Comparison of ENCODE assay signal across 1 cellular context in genomic region chr7:66591801-66592596, GRCh38.
A peak's percentile ranks its signal among the peaks of the same experiment; 100 is the strongest.
TF ChIP-seq lines count a peak whose summit lies in the region.

No MANE protein-coding gene starts in this region.

TF ChIP-seq in HepG2, 621 proteins besides CTCF, POLR2A, EP300 and RAD21 (continued from another document and continues in another):
- TF ChIP-seq ZFP91 (CRISPR knock-in tag; IDR thresholded peaks at IDR 0.05; ENCODE audit: borderline replicate concordance) = peak; percentile 61; the same call in 1 of the 2 replicates
- TF ChIP-seq ZNF674 (CRISPR knock-in tag; IDR thresholded peaks at IDR 0.05; ENCODE audit: low read depth) = 0 out of 2 replicates have a peak, but pooled peaks have one; percentile 42
- no peak for TF ChIP-seq ZNF3 (CRISPR knock-in tag; IDR thresholded peaks at IDR 0.05)
- no peak for TF ChIP-seq ZSCAN9 (CRISPR knock-in tag; IDR thresholded peaks at IDR 0.05; ENCODE audit: borderline replicate concordance)
- TF ChIP-seq CHCHD3 (CRISPR knock-in tag; IDR thresholded peaks at IDR 0.05) = no peak
- TF ChIP-seq SMAD3 (CRISPR knock-in tag; IDR thresholded peaks at IDR 0.05) = no peak; the same call in 1 of the 2 replicates
- TF ChIP-seq ZNF30 (CRISPR knock-in tag; IDR thresholded peaks at IDR 0.05) = peak; percentile 63; the same call in 1 of the 2 replicates
- no peak for TF ChIP-seq ZNF891 (CRISPR knock-in tag; IDR thresholded peaks at IDR 0.05)
- no peak for TF ChIP-seq ZNF576 (CRISPR knock-in tag; IDR thresholded peaks at IDR 0.05)
- TF ChIP-seq ZNF619 (CRISPR knock-in tag; IDR thresholded peaks at IDR 0.05) = no peak
- TF ChIP-seq MAFK (conservative IDR thresholded peaks at IDR 0.05 in 1 of 2, IDR thresholded peaks at IDR 0.05 in 1 of 2; ENCODE audit: low read length in 2 of 2) = no peak
- TF ChIP-seq ZNF691 (CRISPR knock-in tag; IDR thresholded peaks at IDR 0.05; ENCODE audit: borderline replicate concordance, low read depth) = peak; percentile 81; the same call in 1 of the 2 replicates
- peak; percentile 76; the same call in 1 of the 2 replicates for TF ChIP-seq ZNF292 (CRISPR knock-in tag; IDR thresholded peaks at IDR 0.05; ENCODE audit: borderline replicate concordance, low read depth)
- TF ChIP-seq ERF (CRISPR knock-in tag; IDR thresholded peaks at IDR 0.05) = peak; percentile 65
- peak; percentile 60; the same call in 1 of the 2 replicates for TF ChIP-seq ZFP90 (CRISPR knock-in tag; IDR thresholded peaks at IDR 0.05; ENCODE audit: borderline replicate concordance)
- TF ChIP-seq HBP1 (CRISPR knock-in tag; IDR thresholded peaks at IDR 0.05; ENCODE audit: low read depth) = peak; percentile 20; the same call in 1 of the 2 replicates
- no peak for TF ChIP-seq TBL1XR1 (IDR thresholded peaks at IDR 0.05; ENCODE audit: borderline replicate concordance, low read length, partially characterized antibody)
- TF ChIP-seq KIAA2018 (CRISPR knock-in tag; IDR thresholded peaks at IDR 0.05; ENCODE audit: borderline replicate concordance) = no peak
- TF ChIP-seq SNAI1 (CRISPR knock-in tag; IDR thresholded peaks at IDR 0.05; ENCODE audit: borderline replicate concordance) = peak; percentile 46; the same call in 1 of the 2 replicates
- TF ChIP-seq CHD4 (IDR thresholded peaks at IDR 0.05; ENCODE audit: borderline replicate concordance, low read length) = no peak
- no peak for TF ChIP-seq NONO (IDR thresholded peaks at IDR 0.05)
- peak; percentile 88 for TF ChIP-seq NONO (CRISPR knock-in tag; conservative IDR thresholded peaks at IDR 0.05)
- no peak for TF ChIP-seq ZNF841 (CRISPR knock-in tag; IDR thresholded peaks at IDR 0.05; ENCODE audit: borderline replicate concordance)
- TF ChIP-seq HNF1B (CRISPR knock-in tag; IDR thresholded peaks at IDR 0.05) = peak; percentile 56
- TF ChIP-seq MZF1 (CRISPR knock-in tag; IDR thresholded peaks at IDR 0.05; ENCODE audit: borderline replicate concordance) = peak; percentile 54; the same call in 1 of the 2 replicates
- no peak for TF ChIP-seq ZNF766 (CRISPR knock-in tag; IDR thresholded peaks at IDR 0.05; ENCODE audit: borderline replicate concordance)
- TF ChIP-seq TFDP2 (CRISPR knock-in tag; IDR thresholded peaks at IDR 0.05) = peak; percentile 69
- TF ChIP-seq DBP (CRISPR knock-in tag; IDR thresholded peaks at IDR 0.05; ENCODE audit: not compliant biosample characterization) = no peak
- peak; percentile 2; the same call in 1 of the 2 replicates for TF ChIP-seq SRF (IDR thresholded peaks at IDR 0.05; ENCODE audit: low read depth, low read length)
- peak; percentile 80 for TF ChIP-seq CBFB (CRISPR knock-in tag; IDR thresholded peaks at IDR 0.05)
- peak; percentile 76 for TF ChIP-seq MEF2D (CRISPR knock-in tag; IDR thresholded peaks at IDR 0.05)
- peak; percentile 58; the same call in 1 of the 2 replicates for TF ChIP-seq ARNTL (CRISPR knock-in tag; IDR thresholded peaks at IDR 0.05)
- no peak for TF ChIP-seq ZNF326 (CRISPR knock-in tag; IDR thresholded peaks at IDR 0.05; ENCODE audit: borderline replicate concordance)
- TF ChIP-seq TCF7 (IDR thresholded peaks at IDR 0.05; ENCODE audit: low read depth) = no peak
- no peak for TF ChIP-seq ZNF282 (IDR thresholded peaks at IDR 0.05; ENCODE audit: partially characterized antibody)
- no peak for TF ChIP-seq ARID3A (IDR thresholded peaks at IDR 0.05; ENCODE audit: low read depth, low read length)
- TF ChIP-seq ZNF607 (CRISPR knock-in tag; IDR thresholded peaks at IDR 0.05; ENCODE audit: borderline replicate concordance) = no peak; the same call in 1 of the 2 replicates
- no peak for TF ChIP-seq RFX3 (CRISPR knock-in tag; IDR thresholded peaks at IDR 0.05)
- TF ChIP-seq ATRX (CRISPR knock-in tag; IDR thresholded peaks at IDR 0.05; ENCODE audit: borderline replicate concordance) = no peak
- TF ChIP-seq ZNF616 (CRISPR knock-in tag; IDR thresholded peaks at IDR 0.05; ENCODE audit: low read depth) = peak; percentile 75
- TF ChIP-seq NR2C2 (CRISPR knock-in tag; IDR thresholded peaks at IDR 0.05; ENCODE audit: borderline replicate concordance) = peak; percentile 87
- peak; percentile 36 for TF ChIP-seq HNF4A (CRISPR knock-in tag; IDR thresholded peaks at IDR 0.05)
- no peak for TF ChIP-seq TSC22D2 (CRISPR knock-in tag; IDR thresholded peaks at IDR 0.05; ENCODE audit: borderline replicate concordance)
- peak; percentile 62; the same call in 1 of the 2 replicates for TF ChIP-seq ZNF501 (CRISPR knock-in tag; IDR thresholded peaks at IDR 0.05)
- TF ChIP-seq E2F1 (CRISPR knock-in tag; IDR thresholded peaks at IDR 0.05) = peak; percentile 46; the same call in 1 of the 2 replicates
